Comparison of ENCODE assay signal across 17 cellular contexts in genomic region chr2:55309441-55309840, GRCh38. TPM values are rescaled to one million over a fixed set of nuclear protein-coding genes. Genes with fewer than 3 reads are reported as not detected.
DNase-seq lines count a peak whose midpoint lies in the region; TF ChIP-seq lines count a peak whose summit lies in the region.
"Had no signal": no experiment of that assay in that cellular context is flagged by ENCODE, and none has a peak within 500 bp of the region (broad histone marks: within the 10 kb centered on the region; RNA-seq: fewer than 3 reads in every experiment).

No MANE protein-coding gene starts in this region.

- no peak overlapping the region for H3K4me3 Mint-ChIP-seq in activated naive CD4-positive, alpha-beta T cell treated with anti-CD3 and anti-CD28 coated beads, Interleukin-2, amount 10 ng/mL, durations not matched to agents 7 days and 5 days
- H3K4me3 Mint-ChIP-seq: activated naive CD4-positive, alpha-beta T cell treated with anti-CD3 and anti-CD28 coated beads for 36 hours; CD4-positive, alpha-beta memory T cell; dendritic cell treated with granulocyte-macrophage colony-stimulating factor and Interleukin-4, amounts not matched to agents 40 ng/mL and 50 ng/mL, for 4 days had no signal

- no peak overlapping the region for H3K9ac ChIP-seq in neuronal stem cell (ENCODE audit: low read depth, low read length, poor library complexity)

- no peak for TF ChIP-seq CTCF in BJ (IDR thresholded peaks at IDR 0.05; ENCODE audit: insufficient read depth, low read depth, low read length)
- no peak for TF ChIP-seq CTCF in stomach (IDR thresholded peaks at IDR 0.05)

- intact Hi-C loops in stomach (cut with DNase I; ENCODE audit: low total_unique reads) = no loop called here

- H3K4me1 ChIP-seq in stomach (no peaks in the 10 kb centered on the region), neuronal stem cell (ENCODE audit: control insufficient read depth in 2 of 2, insufficient read depth in 1 of 2, low read depth in 1 of 2, low read length in 2 of 2) (no peaks in the 10 kb centered on the region)

- H3K27ac ChIP-seq in stomach (no peak overlapping the region), neuronal stem cell (replicated peaks; ENCODE audit: low read length) (no peak overlapping the region)
- H3K27ac ChIP-seq: heart right ventricle, PC-9 had no signal

- no peaks in the 10 kb centered on the region for H3K79me1 ChIP-seq in neuronal stem cell (ENCODE audit: low read depth, low read length)

- no peak overlapping the region for H2BK15ac ChIP-seq in neuronal stem cell (ENCODE audit: low read length)

- H3K9me3 ChIP-seq in stomach (no peaks in the 10 kb centered on the region), neuronal stem cell (replicated peaks in 1 of 2; ENCODE audit: control insufficient read depth in 2 of 2, insufficient read depth in 1 of 2, low read depth in 1 of 2, low read length in 2 of 2) (peaks cover 0 to 3% of the 10 kb centered on the region in 2 donors)
- H3K9me3 ChIP-seq: heart right ventricle had no signal

- H3K27ac Mint-ChIP-seq in activated naive CD4-positive, alpha-beta T cell treated with anti-CD3 and anti-CD28 coated beads, Interleukin-2, amount 10 ng/mL, durations not matched to agents 7 days and 5 days = no peak overlapping the region
- H3K27ac Mint-ChIP-seq: activated naive CD4-positive, alpha-beta T cell treated with anti-CD3 and anti-CD28 coated beads for 36 hours; CD4-positive, alpha-beta memory T cell had no signal

- peaks cover 13% of the 10 kb centered on the region for H3K4me1 Mint-ChIP-seq in activated naive CD4-positive, alpha-beta T cell treated with anti-CD3 and anti-CD28 coated beads, Interleukin-2, amount 10 ng/mL, durations not matched to agents 7 days and 5 days

- H2BK120ac ChIP-seq in neuronal stem cell (ENCODE audit: low read depth, low read length) = no peak overlapping the region

- H3K18ac ChIP-seq in neuronal stem cell (ENCODE audit: low read length) = no peak overlapping the region

- no peak overlapping the region for H4K8ac ChIP-seq in neuronal stem cell (ENCODE audit: low read depth, low read length)

- H2BK12ac ChIP-seq in neuronal stem cell (ENCODE audit: low read length) = no peak overlapping the region

- POLR2A ChIA-PET in BJ (lab: Charles Lee) = no interaction called here

- TF ChIP-seq EP300 in stomach (IDR thresholded peaks at IDR 0.05) = no peak

- no peak overlapping the region for H3K4me3 ChIP-seq in BJ (ENCODE audit: low read depth, low read length)
- no peak overlapping the region for H3K4me3 ChIP-seq in stomach
- H3K4me3 ChIP-seq in neuronal stem cell (ENCODE audit: low read length in 2 of 2) = no peak overlapping the region
- H3K4me3 ChIP-seq: heart right ventricle, PC-9 had no signal

- DNase-seq in BJ (ENCODE audit: low read depth) = peak; percentile 11
- peak; percentile 45 for DNase-seq in LHCN-M2 (ENCODE audit: low read depth)
- peak; percentile 25 for DNase-seq in dedifferentiated amniotic fluid mesenchymal stem cell (ENCODE audit: extremely low spot score)
- peak; percentile 37 for DNase-seq in kidney tubule cell (ENCODE audit: low spot score)
- no peak for DNase-seq in stomach
- DNase-seq in activated naive CD4-positive, alpha-beta T cell treated with anti-CD3 and anti-CD28 coated beads, Interleukin-2, amount 10 ng/mL, durations not matched to agents 7 days and 5 days = no peak
- DNase-seq in neuronal stem cell (ENCODE audit: low spot score) = no peak
- DNase-seq in hypothalamus (lab: John Stamatoyannopoulos, UW) = no peak
- DNase-seq: activated CD8-positive, alpha-beta memory T cell treated with anti-CD3 and anti-CD28 coated beads for 24 hours; activated naive CD4-positive, alpha-beta T cell treated with anti-CD3 and anti-CD28 coated beads for 36 hours; CD4-positive, alpha-beta memory T cell; heart right ventricle; PC-9; stimulated activated CD4-positive, alpha-beta T cell treated with anti-CD3 and anti-CD28 coated beads, Interleukin-2, amount 100 ng/mL, for 48 hours; stimulated activated naive CD4-positive, alpha-beta T cell; T-helper 9 cell had no signal

- no peaks in the 10 kb centered on the region for H3K27me3 Mint-ChIP-seq in activated naive CD4-positive, alpha-beta T cell treated with anti-CD3 and anti-CD28 coated beads, Interleukin-2, amount 10 ng/mL, durations not matched to agents 7 days and 5 days
- H3K27me3 Mint-ChIP-seq: CD4-positive, alpha-beta memory T cell; dendritic cell treated with granulocyte-macrophage colony-stimulating factor and Interleukin-4, amounts not matched to agents 40 ng/mL and 50 ng/mL, for 4 days had no signal

- 69 to 78% (median 74%) methylated on average over 2 of the region's 2 CpGs for WGBS in stomach, 5 donors
- WGBS in neuronal stem cell (ENCODE audit: extremely low coverage in 2 of 2, insufficient read length in 2 of 2, insufficient replicate concordance in 1 of 2), 2 donors = no CpG with 5 or more reads among the region's 2 CpGs

- H3K4me2 ChIP-seq in neuronal stem cell (ENCODE audit: insufficient read depth, low read length, poor library complexity, severe bottlenecking) = no peak overlapping the region
- H3K4me2 ChIP-seq: PC-9 had no signal

- H3K27me3 ChIP-seq in BJ (ENCODE audit: control insufficient read depth, insufficient read depth, low read length) (no peaks in the 10 kb centered on the region), stomach (no peaks in the 10 kb centered on the region), neuronal stem cell (ENCODE audit: control insufficient read depth in 3 of 3, insufficient read depth in 3 of 3, low read depth in 1 of 3, low read length in 3 of 3) (no peaks in the 10 kb centered on the region)
- H3K27me3 ChIP-seq: heart right ventricle had no signal

- CTCF ChIA-PET in BJ (lab: Yijun Ruan, JAX) = no interaction called here
- CTCF ChIA-PET in activated naive CD4-positive, alpha-beta T cell treated with anti-CD3 and anti-CD28 coated beads, Interleukin-2, amount 10 ng/mL, durations not matched to agents 7 days and 5 days (lab: Charles Lee) = no interaction called here

- no peaks in the 10 kb centered on the region for H3K9me3 Mint-ChIP-seq in activated naive CD4-positive, alpha-beta T cell treated with anti-CD3 and anti-CD28 coated beads, Interleukin-2, amount 10 ng/mL, durations not matched to agents 7 days and 5 days
- H3K9me3 Mint-ChIP-seq: activated naive CD4-positive, alpha-beta T cell treated with anti-CD3 and anti-CD28 coated beads for 36 hours; CD4-positive, alpha-beta memory T cell; dendritic cell treated with granulocyte-macrophage colony-stimulating factor and Interleukin-4, amounts not matched to agents 40 ng/mL and 50 ng/mL, for 4 days had no signal

- no peak overlapping the region for H2BK5ac ChIP-seq in neuronal stem cell (ENCODE audit: low read length)

- H2AK5ac ChIP-seq in neuronal stem cell (ENCODE audit: low read depth, low read length) = no peak overlapping the region

- no peak overlapping the region for H4K91ac ChIP-seq in neuronal stem cell (ENCODE audit: low read depth, low read length, poor library complexity)

- no peak overlapping the region for H2AFZ ChIP-seq in neuronal stem cell (ENCODE audit: low read length)
- H2AFZ ChIP-seq: PC-9 had no signal

- H3K36me3 ChIP-seq in BJ (ENCODE audit: control insufficient read depth, insufficient read depth, low read length) = peaks cover 1% of the 10 kb centered on the region; the same call in 1 of the 2 replicates
- H3K36me3 ChIP-seq in stomach = peaks cover 0 to 44% (median 41%) of the 10 kb centered on the region in 4 donors
- peaks cover 13 to 94% of the 10 kb centered on the region in 2 donors for H3K36me3 ChIP-seq in neuronal stem cell (replicated peaks in 1 of 2; ENCODE audit: control insufficient read depth in 2 of 2, insufficient read depth in 2 of 2, low read length in 2 of 2)

- TF ChIP-seq POLR2A in stomach (IDR thresholded peaks at IDR 0.05) = no peak

- H3K36me3 Mint-ChIP-seq in activated naive CD4-positive, alpha-beta T cell treated with anti-CD3 and anti-CD28 coated beads, Interleukin-2, amount 10 ng/mL, durations not matched to agents 7 days and 5 days = no peaks in the 10 kb centered on the region

- no peak overlapping the region for H3K23ac ChIP-seq in neuronal stem cell (ENCODE audit: low read depth, low read length, poor library complexity)

- H3K4ac ChIP-seq in neuronal stem cell (ENCODE audit: low read length) = no peak overlapping the region

- H3K14ac ChIP-seq in neuronal stem cell (ENCODE audit: low read length) = no peak overlapping the region

RNA-seq across cellular contexts. Expression of gene MTIF2, which starts 40.4 kb away (rescaled TPM):
- polyA plus RNA-seq in BJ (2011; rRNA removed) (11.1 and 20.3 TPM in 2 replicates), stomach (10 to 100 TPM; 19.5 to 22.5 (median 21.3) TPM)
- polyA minus RNA-seq in BJ (2011; rRNA and poly(A)+ RNA removed) = 15.3 and 15.5 TPM in 2 replicates
- total RNA-seq in LHCN-M2 (2014; rRNA removed) (27.8 and 30.1 TPM in 2 replicates), stomach (10 to 100 TPM in 3 of 5 donors, 1 to 10 TPM in 2; 7.1 to 32.1 (median 20.9) TPM)
- polyA plus RNA-seq in LHCN-M2 (2012) = 14.0 TPM
- 22.4 TPM for polyA plus RNA-seq in neuronal stem cell (2013, experiment 1 of 2)
- 24.4 TPM for polyA plus RNA-seq in neuronal stem cell (2013, experiment 2 of 2)

Comparison
In these comparisons a context has a peak if more than half of its experiments do, and no peak if none do; other contexts are left out.
1. DNase-seq: peak in BJ (single experiment), LHCN-M2 (single experiment), dedifferentiated amniotic fluid mesenchymal stem cell (single experiment) and kidney tubule cell (single experiment); none in stomach (single experiment), activated naive CD4-positive, alpha-beta T cell treated with anti-CD3 and anti-CD28 coated beads, Interleukin-2, amount 10 ng/mL, durations not matched to agents 7 days and 5 days (single experiment), neuronal stem cell (single experiment) and hypothalamus (0 of 51).